25 cellular contexts compared by ENCODE assay signal in genomic region chr6:113633638-113634037, GRCh38.
A peak's percentile ranks its signal among the peaks of the same experiment; 100 is the strongest.
DNase-seq lines count a peak whose midpoint lies in the region; ATAC-seq and TF ChIP-seq lines count a peak whose summit lies in the region.
"Had no signal": no experiment of that assay in that cellular context is flagged by ENCODE, and none has a peak within 500 bp of the region (broad histone marks: within the 10 kb centered on the region; RNA-seq: fewer than 3 reads in every experiment).

No MANE protein-coding gene starts in this region.

- H3K4me1 ChIP-seq in HCT116 (ENCODE audit: control insufficient read depth in 1 of 2, insufficient read depth in 2 of 2, low read length in 2 of 2) (peaks cover 11 to 27% of the 10 kb centered on the region in 2 experiments), RWPE2 (ENCODE audit: insufficient read depth, poor library complexity, severe bottlenecking) (peaks cover 38% of the 10 kb centered on the region)

- no peaks in the 10 kb centered on the region for H3K27me3 ChIP-seq in HCT116 (ENCODE audit: insufficient read depth, low read length)
- no peaks in the 10 kb centered on the region for H3K27me3 ChIP-seq in RWPE2 (ENCODE audit: insufficient read depth, poor library complexity, severe bottlenecking)
- no peaks in the 10 kb centered on the region for H3K27me3 ChIP-seq in brain microvascular endothelial cell (replicated peaks)
- H3K27me3 ChIP-seq: cardiac muscle cell, thyroid gland had no signal

- H3K4me3 Mint-ChIP-seq in memory B cell: no peak overlapping the region
- H3K4me3 Mint-ChIP-seq in stimulated activated naive B cell treated with anti-CD40 and anti-IgM and Interleukin-4, amounts not matched to agents 10 μg/mL and 1 μg/mL and 100 μg/mL, for 72 hours: no peak overlapping the region
- H3K4me3 Mint-ChIP-seq: activated CD8-positive, alpha-beta T cell treated with anti-CD3 and anti-CD28 coated beads, Interleukin-2, amount 10 ng/mL, durations not matched to agents 7 days and 5 days; neural crest cell; stimulated activated naive CD8-positive, alpha-beta T cell treated with anti-CD3 and anti-CD28 coated beads, Interleukin-15, amount 100 ng/mL, for 72 hours had no signal

- H3K27me3 Mint-ChIP-seq in memory B cell: no peaks in the 10 kb centered on the region
- no peaks in the 10 kb centered on the region for H3K27me3 Mint-ChIP-seq in stimulated activated naive B cell treated with anti-CD40 and anti-IgM and Interleukin-4, amounts not matched to agents 10 μg/mL and 1 μg/mL and 100 μg/mL, for 72 hours

- H3K79me2 ChIP-seq in HCT116 (ENCODE audit: insufficient read depth, low read length): no peaks in the 10 kb centered on the region

- no peaks in the 10 kb centered on the region for H3K9me3 ChIP-seq in HCT116 (ENCODE audit: control insufficient read depth in 1 of 2, insufficient read depth in 1 of 2, low read depth in 1 of 2, low read length in 2 of 2)
- H3K9me3 ChIP-seq in RWPE2 (ENCODE audit: severe bottlenecking): no peaks in the 10 kb centered on the region
- H3K9me3 ChIP-seq: thyroid gland had no signal

- no peaks in the 10 kb centered on the region for H3K36me3 ChIP-seq in HCT116 (ENCODE audit: control insufficient read depth in 1 of 2, insufficient read depth in 2 of 2, low read length in 2 of 2)
- no peaks in the 10 kb centered on the region for H3K36me3 ChIP-seq in RWPE2 (ENCODE audit: low read depth)
- no peaks in the 10 kb centered on the region for H3K36me3 ChIP-seq in brain microvascular endothelial cell (replicated peaks)
- H3K36me3 ChIP-seq: cardiac muscle cell, thyroid gland had no signal

- peak overlapping the region; percentile 97 for H3K27ac Mint-ChIP-seq in memory B cell
- H3K27ac Mint-ChIP-seq in stimulated activated naive B cell treated with anti-CD40 and anti-IgM and Interleukin-4, amounts not matched to agents 10 μg/mL and 1 μg/mL and 100 μg/mL, for 72 hours: peak overlapping the region; percentile 11
- H3K27ac Mint-ChIP-seq: activated CD8-positive, alpha-beta T cell treated with anti-CD3 and anti-CD28 coated beads, Interleukin-2, amount 10 ng/mL, durations not matched to agents 7 days and 5 days; activated naive CD4-positive, alpha-beta T cell treated with anti-CD3 and anti-CD28 coated beads, Interleukin-2, amount 50 U/mL, for 72 hours; CD8-positive, alpha-beta memory T cell; stimulated activated naive CD8-positive, alpha-beta T cell treated with anti-CD3 and anti-CD28 coated beads, Interleukin-15, amount 100 ng/mL, for 72 hours had no signal

- peaks cover 52% of the 10 kb centered on the region for H3K4me1 Mint-ChIP-seq in memory B cell
- H3K4me1 Mint-ChIP-seq in stimulated activated naive B cell treated with anti-CD40 and anti-IgM and Interleukin-4, amounts not matched to agents 10 μg/mL and 1 μg/mL and 100 μg/mL, for 72 hours: peaks cover 46 to 72% of the 10 kb centered on the region in 2 donors

- TF ChIP-seq CTCF in HCT116 (IDR thresholded peaks at IDR 0.05 in 2 of 3, conservative IDR thresholded peaks at IDR 0.05 in 1 of 3; ENCODE audit: borderline replicate concordance in 1 of 3, insufficient read depth in 1 of 3, low read depth in 2 of 3, low read length in 2 of 3): no peak
- no peak for TF ChIP-seq CTCF in RWPE2 (IDR thresholded peaks at IDR 0.05; ENCODE audit: poor library complexity, severe bottlenecking)
- no peak for TF ChIP-seq CTCF in brain microvascular endothelial cell (IDR thresholded peaks at IDR 0.05; ENCODE audit: low read depth, low read length, missing control alignments)
- no peak for TF ChIP-seq CTCF in GM10248 (IDR thresholded peaks at IDR 0.05; ENCODE audit: control extremely low read depth, extremely low read depth, low read depth, missing control alignments)

- no peak overlapping the region for H3K9ac ChIP-seq in HCT116 (ENCODE audit: low read length)

- H3K9me3 Mint-ChIP-seq in memory B cell: no peaks in the 10 kb centered on the region
- H3K9me3 Mint-ChIP-seq in stimulated activated naive B cell treated with anti-CD40 and anti-IgM and Interleukin-4, amounts not matched to agents 10 μg/mL and 1 μg/mL and 100 μg/mL, for 72 hours: no peaks in the 10 kb centered on the region
- H3K9me3 Mint-ChIP-seq: activated naive CD4-positive, alpha-beta T cell treated with anti-CD3 and anti-CD28 coated beads, Interleukin-2, amount 50 U/mL, for 72 hours; CD8-positive, alpha-beta memory T cell; neural crest cell; stimulated activated naive CD8-positive, alpha-beta T cell treated with anti-CD3 and anti-CD28 coated beads, Interleukin-15, amount 100 ng/mL, for 72 hours had no signal

- DNase-seq in HCT116 (ENCODE audit: low read depth, low spot score): no peak
- DNase-seq in RWPE2 (ENCODE audit: low spot score): no peak
- DNase-seq in memory B cell (ENCODE audit: low spot score in 2 of 2): no peak
- DNase-seq in stimulated activated naive B cell treated with anti-CD40 and anti-IgM and Interleukin-4, amounts not matched to agents 10 μg/mL and 1 μg/mL and 100 μg/mL, for 72 hours: no peak
- DNase-seq in brain microvascular endothelial cell: no peak
- no peak for DNase-seq in NCI-H774 (lab: John Stamatoyannopoulos, UW)
- DNase-seq in GM10248 (ENCODE audit: extremely low spot score): no peak
- no peak for DNase-seq in DMS53 treated with DMSO at 0.1 percent for 48 hours (lab: John Stamatoyannopoulos, UW; ENCODE audit: unreplicated experiment)
- DNase-seq: activated CD8-positive, alpha-beta T cell treated with anti-CD3 and anti-CD28 coated beads, Interleukin-2, amount 10 ng/mL, durations not matched to agents 7 days and 5 days; activated T-cell treated with anti-CD3 and anti-CD28 coated beads for 4 hours; anterior cingulate cortex; CD8-positive, alpha-beta memory T cell; foreskin fibroblast; HCEC 1CT; Karpas-422; NCI-H187; NCI-H526; stimulated activated naive CD8-positive, alpha-beta T cell treated with anti-CD3 and anti-CD28 coated beads, Interleukin-15, amount 100 ng/mL, for 72 hours; thyroid gland had no signal

- ATAC-seq in HCT116 (no peak), RWPE2 (ENCODE audit: low read depth) (no peak), memory B cell (ENCODE audit: low read depth) (no peak)
- ATAC-seq in stimulated activated naive B cell treated with anti-CD40 and anti-IgM and Interleukin-4, amounts not matched to agents 10 μg/mL and 1 μg/mL and 100 μg/mL, for 72 hours (replicated peaks): no peak
- ATAC-seq: activated CD8-positive, alpha-beta T cell treated with anti-CD3 and anti-CD28 coated beads, Interleukin-2, amount 10 ng/mL, durations not matched to agents 7 days and 5 days; activated naive CD4-positive, alpha-beta T cell treated with anti-CD3 and anti-CD28 coated beads, Interleukin-2, amount 50 U/mL, for 72 hours; esophagus mucosa; sciatic nerve; stimulated activated naive CD8-positive, alpha-beta T cell treated with anti-CD3 and anti-CD28 coated beads, Interleukin-15, amount 100 ng/mL, for 72 hours had no signal

- TF ChIP-seq RAD21 in HCT116 (IDR thresholded peaks at IDR 0.05; ENCODE audit: low read depth): no peak

- H3K36me3 Mint-ChIP-seq in memory B cell: peaks cover 2% of the 10 kb centered on the region
- no peaks in the 10 kb centered on the region for H3K36me3 Mint-ChIP-seq in stimulated activated naive B cell treated with anti-CD40 and anti-IgM and Interleukin-4, amounts not matched to agents 10 μg/mL and 1 μg/mL and 100 μg/mL, for 72 hours
- H3K36me3 Mint-ChIP-seq: activated naive CD4-positive, alpha-beta T cell treated with anti-CD3 and anti-CD28 coated beads, Interleukin-2, amount 50 U/mL, for 72 hours; CD8-positive, alpha-beta memory T cell had no signal

- POLR2A ChIA-PET in HCT116 (lab: Charles Lee) (interaction anchor here (1.1 kb wide), 1 partner anchor 9 kb away, joined by 5 read pairs; no protein-coding TSS in a partner anchor), GM10248 (lab: Yijun Ruan, JAX) (no interaction called here)

- RAD21 ChIA-PET in HCT116 (lab: Charles Lee; ENCODE audit: low non-redundant PET in 1 of 2, low total read pairs in 2 of 2, uncharacterized antibody in 2 of 2, unreplicated experiment in 2 of 2): no interaction called here

- no peak overlapping the region for H3K4me3 ChIP-seq in HCT116 (replicated peaks in 1 of 2; ENCODE audit: low read depth in 1 of 2, low read length in 2 of 2)
- H3K4me3 ChIP-seq in RWPE2 (ENCODE audit: severe bottlenecking): no peak overlapping the region
- H3K4me3 ChIP-seq in brain microvascular endothelial cell (ENCODE audit: low read depth, low read length): no peak overlapping the region
- H3K4me3 ChIP-seq: cardiac muscle cell, coronary artery, thyroid gland had no signal

- CTCF ChIA-PET in HCT116 (lab: Charles Lee): no interaction called here
- CTCF ChIA-PET in GM10248 (lab: Yijun Ruan, JAX): interaction anchor here (0.9 to 3.7 kb wide), 3 partner anchors 9 to 225 kb away, joined by 3 to 19 read pairs (median 5); no protein-coding TSS in a partner anchor

- in situ Hi-C loops in brain microvascular endothelial cell (cut with HindIII; ENCODE audit: low pct_ligation_motif_present, low sequenced_read_pairs): no loop called here

- no peaks in the 10 kb centered on the region for H3K9me2 ChIP-seq in HCT116 (ENCODE audit: insufficient read depth)

- no peaks in the 10 kb centered on the region for H4K20me1 ChIP-seq in HCT116 (ENCODE audit: insufficient read depth)

- peak overlapping the region; percentile 71 for H2AFZ ChIP-seq in HCT116 (ENCODE audit: low read depth, low read length, poor library complexity, severe bottlenecking)

- no peak for TF ChIP-seq POLR2A in HCT116 (IDR thresholded peaks at IDR 0.05; ENCODE audit: borderline replicate concordance, extremely low read depth, insufficient read depth, insufficient read length)

- H3K27ac ChIP-seq in HCT116 (ENCODE audit: low read depth, low read length) (no peak overlapping the region), RWPE2 (ENCODE audit: poor library complexity, severe bottlenecking) (peak overlapping the region; percentile 82), brain microvascular endothelial cell (no peak overlapping the region)
- H3K27ac ChIP-seq: cardiac muscle cell, coronary artery, thyroid gland had no signal

- BruUV-seq in HCT116 (replicated peaks; lab: Mats Ljungman, UMichigan): no TSS peak

- H3K4me2 ChIP-seq in HCT116 (ENCODE audit: low read length): peak overlapping the region; percentile 74; the same call in 1 of the 2 replicates

- intact Hi-C loops in HCT116 (cut with micrococcal nuclease): loop anchor here (5.0 kb wide), 1 partner anchor 224 kb away; the partner anchor contains the start of gene MARCKS

TF ChIP-seq in HCT116, 20 proteins besides CTCF, POLR2A, EP300 and RAD21 (continues in another document):
- TF ChIP-seq EZH2 (IDR thresholded peaks at IDR 0.05): no peak
- no peak for TF ChIP-seq SRF (IDR thresholded peaks at IDR 0.05; ENCODE audit: low read depth)
- no peak for TF ChIP-seq YY1 (IDR thresholded peaks at IDR 0.05; ENCODE audit: extremely low read depth, insufficient replicate concordance, low read depth, low read length)
- no peak for TF ChIP-seq EZH2phosphoT487 (IDR thresholded peaks at IDR 0.05; ENCODE audit: borderline replicate concordance)
- no peak for TF ChIP-seq ZNF274 (IDR thresholded peaks at IDR 0.05; ENCODE audit: low read depth, low read length)
